2 cellular contexts compared by ENCODE assay signal in the genomic region with DNA sequence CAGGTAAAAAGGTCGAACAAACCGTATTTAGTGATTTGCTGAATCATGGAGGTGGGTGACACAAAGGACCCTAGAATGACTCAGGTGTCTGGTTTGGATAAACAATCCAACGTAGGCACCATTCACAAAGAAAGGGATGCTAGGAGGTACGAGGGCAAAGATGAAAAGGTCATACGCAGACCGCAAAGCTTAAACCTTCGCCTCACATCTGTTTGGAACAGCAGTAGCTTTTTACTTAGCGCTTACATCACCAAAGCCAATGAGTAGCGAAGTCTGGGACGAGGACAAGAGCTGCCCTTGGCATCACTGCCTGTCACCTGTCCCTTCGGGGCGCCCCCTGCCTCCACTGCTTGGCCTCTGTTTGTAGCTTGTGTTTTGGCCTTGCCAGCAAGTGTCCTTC.
TF ChIP-seq lines count a peak whose summit lies in the region.

No MANE protein-coding gene starts in this region.

TF ChIP-seq in K562, 482 proteins besides CTCF, POLR2A, EP300 and RAD21 (continued from another document and continues in another):
- TF ChIP-seq, protein P1, sequence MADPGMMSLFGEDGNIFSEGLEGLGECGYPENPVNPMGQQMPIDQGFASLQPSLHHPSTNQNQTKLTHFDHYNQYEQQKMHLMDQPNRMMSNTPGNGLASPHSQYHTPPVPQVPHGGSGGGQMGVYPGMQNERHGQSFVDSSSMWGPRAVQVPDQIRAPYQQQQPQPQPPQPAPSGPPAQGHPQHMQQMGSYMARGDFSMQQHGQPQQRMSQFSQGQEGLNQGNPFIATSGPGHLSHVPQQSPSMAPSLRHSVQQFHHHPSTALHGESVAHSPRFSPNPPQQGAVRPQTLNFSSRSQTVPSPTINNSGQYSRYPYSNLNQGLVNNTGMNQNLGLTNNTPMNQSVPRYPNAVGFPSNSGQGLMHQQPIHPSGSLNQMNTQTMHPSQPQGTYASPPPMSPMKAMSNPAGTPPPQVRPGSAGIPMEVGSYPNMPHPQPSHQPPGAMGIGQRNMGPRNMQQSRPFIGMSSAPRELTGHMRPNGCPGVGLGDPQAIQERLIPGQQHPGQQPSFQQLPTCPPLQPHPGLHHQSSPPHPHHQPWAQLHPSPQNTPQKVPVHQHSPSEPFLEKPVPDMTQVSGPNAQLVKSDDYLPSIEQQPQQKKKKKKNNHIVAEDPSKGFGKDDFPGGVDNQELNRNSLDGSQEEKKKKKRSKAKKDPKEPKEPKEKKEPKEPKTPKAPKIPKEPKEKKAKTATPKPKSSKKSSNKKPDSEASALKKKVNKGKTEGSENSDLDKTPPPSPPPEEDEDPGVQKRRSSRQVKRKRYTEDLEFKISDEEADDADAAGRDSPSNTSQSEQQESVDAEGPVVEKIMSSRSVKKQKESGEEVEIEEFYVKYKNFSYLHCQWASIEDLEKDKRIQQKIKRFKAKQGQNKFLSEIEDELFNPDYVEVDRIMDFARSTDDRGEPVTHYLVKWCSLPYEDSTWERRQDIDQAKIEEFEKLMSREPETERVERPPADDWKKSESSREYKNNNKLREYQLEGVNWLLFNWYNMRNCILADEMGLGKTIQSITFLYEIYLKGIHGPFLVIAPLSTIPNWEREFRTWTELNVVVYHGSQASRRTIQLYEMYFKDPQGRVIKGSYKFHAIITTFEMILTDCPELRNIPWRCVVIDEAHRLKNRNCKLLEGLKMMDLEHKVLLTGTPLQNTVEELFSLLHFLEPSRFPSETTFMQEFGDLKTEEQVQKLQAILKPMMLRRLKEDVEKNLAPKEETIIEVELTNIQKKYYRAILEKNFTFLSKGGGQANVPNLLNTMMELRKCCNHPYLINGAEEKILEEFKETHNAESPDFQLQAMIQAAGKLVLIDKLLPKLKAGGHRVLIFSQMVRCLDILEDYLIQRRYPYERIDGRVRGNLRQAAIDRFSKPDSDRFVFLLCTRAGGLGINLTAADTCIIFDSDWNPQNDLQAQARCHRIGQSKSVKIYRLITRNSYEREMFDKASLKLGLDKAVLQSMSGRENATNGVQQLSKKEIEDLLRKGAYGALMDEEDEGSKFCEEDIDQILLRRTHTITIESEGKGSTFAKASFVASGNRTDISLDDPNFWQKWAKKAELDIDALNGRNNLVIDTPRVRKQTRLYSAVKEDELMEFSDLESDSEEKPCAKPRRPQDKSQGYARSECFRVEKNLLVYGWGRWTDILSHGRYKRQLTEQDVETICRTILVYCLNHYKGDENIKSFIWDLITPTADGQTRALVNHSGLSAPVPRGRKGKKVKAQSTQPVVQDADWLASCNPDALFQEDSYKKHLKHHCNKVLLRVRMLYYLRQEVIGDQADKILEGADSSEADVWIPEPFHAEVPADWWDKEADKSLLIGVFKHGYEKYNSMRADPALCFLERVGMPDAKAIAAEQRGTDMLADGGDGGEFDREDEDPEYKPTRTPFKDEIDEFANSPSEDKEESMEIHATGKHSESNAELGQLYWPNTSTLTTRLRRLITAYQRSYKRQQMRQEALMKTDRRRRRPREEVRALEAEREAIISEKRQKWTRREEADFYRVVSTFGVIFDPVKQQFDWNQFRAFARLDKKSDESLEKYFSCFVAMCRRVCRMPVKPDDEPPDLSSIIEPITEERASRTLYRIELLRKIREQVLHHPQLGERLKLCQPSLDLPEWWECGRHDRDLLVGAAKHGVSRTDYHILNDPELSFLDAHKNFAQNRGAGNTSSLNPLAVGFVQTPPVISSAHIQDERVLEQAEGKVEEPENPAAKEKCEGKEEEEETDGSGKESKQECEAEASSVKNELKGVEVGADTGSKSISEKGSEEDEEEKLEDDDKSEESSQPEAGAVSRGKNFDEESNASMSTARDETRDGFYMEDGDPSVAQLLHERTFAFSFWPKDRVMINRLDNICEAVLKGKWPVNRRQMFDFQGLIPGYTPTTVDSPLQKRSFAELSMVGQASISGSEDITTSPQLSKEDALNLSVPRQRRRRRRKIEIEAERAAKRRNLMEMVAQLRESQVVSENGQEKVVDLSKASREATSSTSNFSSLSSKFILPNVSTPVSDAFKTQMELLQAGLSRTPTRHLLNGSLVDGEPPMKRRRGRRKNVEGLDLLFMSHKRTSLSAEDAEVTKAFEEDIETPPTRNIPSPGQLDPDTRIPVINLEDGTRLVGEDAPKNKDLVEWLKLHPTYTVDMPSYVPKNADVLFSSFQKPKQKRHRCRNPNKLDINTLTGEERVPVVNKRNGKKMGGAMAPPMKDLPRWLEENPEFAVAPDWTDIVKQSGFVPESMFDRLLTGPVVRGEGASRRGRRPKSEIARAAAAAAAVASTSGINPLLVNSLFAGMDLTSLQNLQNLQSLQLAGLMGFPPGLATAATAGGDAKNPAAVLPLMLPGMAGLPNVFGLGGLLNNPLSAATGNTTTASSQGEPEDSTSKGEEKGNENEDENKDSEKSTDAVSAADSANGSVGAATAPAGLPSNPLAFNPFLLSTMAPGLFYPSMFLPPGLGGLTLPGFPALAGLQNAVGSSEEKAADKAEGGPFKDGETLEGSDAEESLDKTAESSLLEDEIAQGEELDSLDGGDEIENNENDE (IDR thresholded peaks at IDR 0.05; ENCODE audit: low read depth, low read length) = no peak
- peak; percentile 30; the same call in 1 of the 2 replicates for TF ChIP-seq NFE2L1 (tag; IDR thresholded peaks at IDR 0.05; ENCODE audit: borderline replicate concordance, low read depth)
- TF ChIP-seq TARDBP (IDR thresholded peaks at IDR 0.05) = no peak
- TF ChIP-seq, protein P2, sequence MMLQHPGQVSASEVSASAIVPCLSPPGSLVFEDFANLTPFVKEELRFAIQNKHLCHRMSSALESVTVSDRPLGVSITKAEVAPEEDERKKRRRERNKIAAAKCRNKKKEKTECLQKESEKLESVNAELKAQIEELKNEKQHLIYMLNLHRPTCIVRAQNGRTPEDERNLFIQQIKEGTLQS (IDR thresholded peaks at IDR 0.05) = peak; percentile 38; the same call in 1 of the 2 replicates
- TF ChIP-seq, protein P2 (CRISPR knock-in tag; conservative IDR thresholded peaks at IDR 0.05) = no peak
- TF ChIP-seq NFATC3 (IDR thresholded peaks at IDR 0.05) = no peak
- TF ChIP-seq ZNF79 (CRISPR knock-in tag; IDR thresholded peaks at IDR 0.05; ENCODE audit: low read depth) = no peak
- TF ChIP-seq ZNF668 (CRISPR knock-in tag; IDR thresholded peaks at IDR 0.05) = no peak
- TF ChIP-seq ID3 (CRISPR knock-in tag; IDR thresholded peaks at IDR 0.05) = no peak
- peak; percentile 81; the same call in 1 of the 2 replicates for TF ChIP-seq ID3 (tag; IDR thresholded peaks at IDR 0.05)
- 0 out of 2 replicates have a peak, but pooled peaks have one; percentile 4 for TF ChIP-seq CREM (IDR thresholded peaks at IDR 0.05; ENCODE audit: low read depth)
- TF ChIP-seq ETS2 (tag; IDR thresholded peaks at IDR 0.05; ENCODE audit: borderline replicate concordance, poor library complexity, severe bottlenecking) = no peak
- no peak for TF ChIP-seq ZNF23 (CRISPR knock-in tag; IDR thresholded peaks at IDR 0.05)
- TF ChIP-seq FOXA3 (CRISPR knock-in tag; conservative IDR thresholded peaks at IDR 0.05 in 1 of 2, IDR thresholded peaks at IDR 0.05 in 1 of 2) = 0 out of 4 replicates have a peak, but pooled peaks of 1 of the 2 experiments have one; percentile 51

TF ChIP-seq in neural cell, 6 proteins besides CTCF, POLR2A, EP300 and RAD21 (continued from another document):
- TF ChIP-seq, protein P3, sequence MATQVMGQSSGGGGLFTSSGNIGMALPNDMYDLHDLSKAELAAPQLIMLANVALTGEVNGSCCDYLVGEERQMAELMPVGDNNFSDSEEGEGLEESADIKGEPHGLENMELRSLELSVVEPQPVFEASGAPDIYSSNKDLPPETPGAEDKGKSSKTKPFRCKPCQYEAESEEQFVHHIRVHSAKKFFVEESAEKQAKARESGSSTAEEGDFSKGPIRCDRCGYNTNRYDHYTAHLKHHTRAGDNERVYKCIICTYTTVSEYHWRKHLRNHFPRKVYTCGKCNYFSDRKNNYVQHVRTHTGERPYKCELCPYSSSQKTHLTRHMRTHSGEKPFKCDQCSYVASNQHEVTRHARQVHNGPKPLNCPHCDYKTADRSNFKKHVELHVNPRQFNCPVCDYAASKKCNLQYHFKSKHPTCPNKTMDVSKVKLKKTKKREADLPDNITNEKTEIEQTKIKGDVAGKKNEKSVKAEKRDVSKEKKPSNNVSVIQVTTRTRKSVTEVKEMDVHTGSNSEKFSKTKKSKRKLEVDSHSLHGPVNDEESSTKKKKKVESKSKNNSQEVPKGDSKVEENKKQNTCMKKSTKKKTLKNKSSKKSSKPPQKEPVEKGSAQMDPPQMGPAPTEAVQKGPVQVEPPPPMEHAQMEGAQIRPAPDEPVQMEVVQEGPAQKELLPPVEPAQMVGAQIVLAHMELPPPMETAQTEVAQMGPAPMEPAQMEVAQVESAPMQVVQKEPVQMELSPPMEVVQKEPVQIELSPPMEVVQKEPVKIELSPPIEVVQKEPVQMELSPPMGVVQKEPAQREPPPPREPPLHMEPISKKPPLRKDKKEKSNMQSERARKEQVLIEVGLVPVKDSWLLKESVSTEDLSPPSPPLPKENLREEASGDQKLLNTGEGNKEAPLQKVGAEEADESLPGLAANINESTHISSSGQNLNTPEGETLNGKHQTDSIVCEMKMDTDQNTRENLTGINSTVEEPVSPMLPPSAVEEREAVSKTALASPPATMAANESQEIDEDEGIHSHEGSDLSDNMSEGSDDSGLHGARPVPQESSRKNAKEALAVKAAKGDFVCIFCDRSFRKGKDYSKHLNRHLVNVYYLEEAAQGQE (IDR thresholded peaks at IDR 0.05; ENCODE audit: borderline replicate concordance) = no peak
- TF ChIP-seq EZH2 (IDR thresholded peaks at IDR 0.05; ENCODE audit: borderline replicate concordance, insufficient read depth, low read length, poor library complexity, severe bottlenecking) = no peak
- no peak for TF ChIP-seq TAF1 (IDR thresholded peaks at IDR 0.05; ENCODE audit: low read depth)
- TF ChIP-seq POLR2AphosphoS5 (IDR thresholded peaks at IDR 0.05) = no peak
- no peak for TF ChIP-seq SMC3 (conservative IDR thresholded peaks at IDR 0.05; ENCODE audit: poor library complexity)
